ENCODE assay signal across 15 cellular contexts in genomic region chr19:17376935-17377600, GRCh38. TPM values are rescaled to one million over a fixed set of nuclear protein-coding genes. Genes with fewer than 3 reads are reported as not detected.
DNase-seq lines count a peak whose midpoint lies in the region; ATAC-seq, FAIRE-seq and TF ChIP-seq lines count a peak whose summit lies in the region.
"Had no signal": no experiment of that assay in that cellular context is flagged by ENCODE, and none has a peak within 500 bp of the region (broad histone marks: within the 10 kb centered on the region; RNA-seq: fewer than 3 reads in every experiment).

A gene with protein sequence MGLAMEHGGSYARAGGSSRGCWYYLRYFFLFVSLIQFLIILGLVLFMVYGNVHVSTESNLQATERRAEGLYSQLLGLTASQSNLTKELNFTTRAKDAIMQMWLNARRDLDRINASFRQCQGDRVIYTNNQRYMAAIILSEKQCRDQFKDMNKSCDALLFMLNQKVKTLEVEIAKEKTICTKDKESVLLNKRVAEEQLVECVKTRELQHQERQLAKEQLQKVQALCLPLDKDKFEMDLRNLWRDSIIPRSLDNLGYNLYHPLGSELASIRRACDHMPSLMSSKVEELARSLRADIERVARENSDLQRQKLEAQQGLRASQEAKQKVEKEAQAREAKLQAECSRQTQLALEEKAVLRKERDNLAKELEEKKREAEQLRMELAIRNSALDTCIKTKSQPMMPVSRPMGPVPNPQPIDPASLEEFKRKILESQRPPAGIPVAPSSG (minus strand): TSS chr19:17377342. CDS start chr19:17377288, 54 bp downstream.

- POLR2A ChIA-PET in HepG2 (lab: Yijun Ruan, JAX) = no interaction called here

- ATAC-seq in HepG2 (peak; percentile 46), GM21447 (IDR thresholded peaks at IDR 0.05; ENCODE audit: unreplicated experiment) (no peak), HG03108 (IDR thresholded peaks at IDR 0.05; ENCODE audit: unreplicated experiment) (no peak)

- H3K27me3 ChIP-seq in H7 (ENCODE audit: control insufficient read depth, insufficient read depth, low read length) (no peaks in the 10 kb centered on the region), HepG2 (ENCODE audit: control insufficient read depth in 1 of 2, insufficient read depth in 2 of 2, low read length in 2 of 2) (peaks cover 0 to 8% of the 10 kb centered on the region in 2 experiments; a peak in 3 of 5 replicates), skeletal muscle tissue (ENCODE audit: control insufficient read depth in 3 of 3, insufficient read depth in 3 of 3, low read length in 3 of 3) (no peaks in the 10 kb centered on the region)

- no peak for TF ChIP-seq RAD21 in HepG2 (CRISPR knock-in tag; IDR thresholded peaks at IDR 0.05)

- H3K4me3 ChIP-seq in H7 (ENCODE audit: insufficient read depth, low read depth, low read length) (no peak within 1 kb of the TSS), HepG2 (replicated peaks in 1 of 3; ENCODE audit: insufficient read depth in 1 of 3, low read depth in 2 of 3, low read length in 3 of 3) (no peak within 1 kb of the TSS), skeletal muscle tissue (ENCODE audit: low read length in 3 of 3) (peak within 1 kb of the TSS; percentile 43 to 59 (median 56))
- H3K4me3 ChIP-seq: PC-9 had no signal

- H3K9me3 ChIP-seq in HepG2 (ENCODE audit: low read length) = no peaks in the 10 kb centered on the region
- no peaks in the 10 kb centered on the region for H3K9me3 ChIP-seq in skeletal muscle tissue (ENCODE audit: control insufficient read depth in 3 of 3, low read length in 3 of 3)

- TF ChIP-seq CTCF in HepG2 (CRISPR knock-in tag; IDR thresholded peaks at IDR 0.05) = no peak

- no peak for TF ChIP-seq POLR2A in HepG2 (IDR thresholded peaks at IDR 0.05; ENCODE audit: insufficient read depth in 1 of 2, low read depth in 2 of 2, low read length in 2 of 2)
- TF ChIP-seq POLR2A in GM12891 (IDR thresholded peaks at IDR 0.05; ENCODE audit: low read depth, low read length) = no peak

- intact Hi-C loops in HepG2 (cut with micrococcal nuclease; ENCODE audit: unreplicated experiment) = no loop called here

- no peaks in the 10 kb centered on the region for H4K20me1 ChIP-seq in HepG2 (ENCODE audit: insufficient read depth, low read length)

- TF ChIP-seq EP300 in HepG2 (IDR thresholded peaks at IDR 0.05; ENCODE audit: low read depth in 2 of 2, low read length in 2 of 2) = no peak
- TF ChIP-seq EP300 in HepG2 (CRISPR knock-in tag; IDR thresholded peaks at IDR 0.05; ENCODE audit: borderline replicate concordance) = no peak

- CTCF ChIA-PET in HepG2 (lab: Yijun Ruan, JAX; ENCODE audit: low intra/inter-chr PET ratio, low total read pairs) = no interaction called here

- BruUV-seq in HepG2 (replicated peaks; lab: Mats Ljungman, UMichigan) = no TSS peak

- H3K27ac ChIP-seq in HepG2 (ENCODE audit: extremely low read length, insufficient read depth, low read length) = no peak within 1 kb of the TSS
- H3K27ac ChIP-seq in skeletal muscle tissue (ENCODE audit: low read depth, low read length) = peak within 1 kb of the TSS; percentile 23
- H3K27ac ChIP-seq: PC-9 had no signal

- H3K36me3 ChIP-seq in H7 (replicated peaks; ENCODE audit: control insufficient read depth, insufficient read depth, low read length) = no peaks in the 10 kb centered on the region
- H3K36me3 ChIP-seq in HepG2 (replicated peaks in 1 of 2; ENCODE audit: control insufficient read depth in 1 of 2, insufficient read depth in 2 of 2, low read length in 2 of 2) = no peaks in the 10 kb centered on the region
- no peaks in the 10 kb centered on the region for H3K36me3 ChIP-seq in skeletal muscle tissue (ENCODE audit: control insufficient read depth in 3 of 3, insufficient read depth in 3 of 3, low read length in 3 of 3)

- WGBS in HepG2 (ENCODE audit: low lambda C conversion rate) = 26% methylated on average over 23 of the region's 39 CpGs

- H3K9ac ChIP-seq in HepG2 (ENCODE audit: insufficient read depth, low read depth, low read length) = no peak within 1 kb of the TSS
- H3K9ac ChIP-seq in skeletal muscle tissue (ENCODE audit: low read depth in 1 of 3, low read length in 3 of 3) = peak within 1 kb of the TSS in 2 of 3 donors; percentile 25 to 43

- no peaks in the 10 kb centered on the region for H3K79me2 ChIP-seq in HepG2 (ENCODE audit: insufficient read depth, low read length)

- H3K4me2 ChIP-seq in HepG2 (ENCODE audit: low read depth, low read length) = no peak within 1 kb of the TSS
- H3K4me2 ChIP-seq: PC-9 had no signal

- peak within 1 kb of the TSS; percentile 11 for H2AFZ ChIP-seq in HepG2 (ENCODE audit: low read length)
- H2AFZ ChIP-seq: PC-9 had no signal

- DNase-seq in H7 (peak; percentile 49), dermis microvascular lymphatic vessel endothelial cell (ENCODE audit: low read depth in 2 of 2) (peak; percentile 20 to 81), HepG2 (ENCODE audit: low spot score) (no peak), COR-L47 (lab: John Stamatoyannopoulos, UW) (no peak), GM12891 (ENCODE audit: insufficient read length, low spot score) (no peak)
- DNase-seq: DMS53; Karpas-422; PC-9; stimulated activated CD4-positive, alpha-beta T cell treated with anti-CD3 and anti-CD28 coated beads, Interleukin-4, amount 100 ng/mL, for 24 hours had no signal

- in situ Hi-C loops in HepG2 (cut with HindIII; ENCODE audit: extremely low pct_ligation_motif_present, low pct_unique_long_range_greater_than_20kb) = no loop called here

- FAIRE-seq in HepG2 (lab: Jason Lieb, UNC) (no peak), GM12891 (lab: Jason Lieb, UNC) (no peak)
- FAIRE-seq: endometrium had no signal

- peaks cover 12% of the 10 kb centered on the region for H3K4me1 ChIP-seq in HepG2 (ENCODE audit: insufficient read depth, low read length)
- peaks cover 7 to 28% (median 22%) of the 10 kb centered on the region in 3 donors for H3K4me1 ChIP-seq in skeletal muscle tissue (ENCODE audit: control insufficient read depth in 3 of 3, insufficient read depth in 3 of 3, low read length in 3 of 3)

TF ChIP-seq in HepG2, 621 proteins besides CTCF, POLR2A, EP300 and RAD21 (continues in another document):
- TF ChIP-seq ZNF839 (CRISPR knock-in tag; IDR thresholded peaks at IDR 0.05; ENCODE audit: borderline replicate concordance) = no peak
- TF ChIP-seq EHMT2 (IDR thresholded peaks at IDR 0.05; ENCODE audit: borderline replicate concordance, low read depth, low read length) = no peak
- no peak for TF ChIP-seq TCF12 (IDR thresholded peaks at IDR 0.05)
- no peak for TF ChIP-seq TCF12 (CRISPR knock-in tag; IDR thresholded peaks at IDR 0.05)
- TF ChIP-seq FOXK2 (IDR thresholded peaks at IDR 0.05) = no peak
- TF ChIP-seq SNAPC2 (CRISPR knock-in tag; IDR thresholded peaks at IDR 0.05) = no peak
- 0 out of 2 replicates have a peak, but pooled peaks have one; percentile 5 for TF ChIP-seq HNF4A (CRISPR knock-in tag; IDR thresholded peaks at IDR 0.05)
- TF ChIP-seq MYC (CRISPR knock-in tag; IDR thresholded peaks at IDR 0.05; ENCODE audit: borderline replicate concordance) = no peak

TF ChIP-seq in GM12891, 5 proteins besides CTCF, POLR2A, EP300 and RAD21:
- TF ChIP-seq POU2F2 (IDR thresholded peaks at IDR 0.05; ENCODE audit: low read depth, low read length) (no peak), SPI1 (IDR thresholded peaks at IDR 0.05; ENCODE audit: low read depth, low read length) (no peak), TAF1 (IDR thresholded peaks at IDR 0.05; ENCODE audit: low read depth, low read length) (no peak), POLR2AphosphoS5 (IDR thresholded peaks at IDR 0.05; ENCODE audit: low read depth, low read length) (no peak), PAX5 (IDR thresholded peaks at IDR 0.05; ENCODE audit: insufficient read depth, low read length, severe bottlenecking) (no peak)

RNA-seq across cellular contexts. Expression of the gene that starts here (rescaled TPM):
- total RNA-seq in H7 (2014; rRNA removed; shearing (Covaris generic)) = not detected in 2 replicates
- 5.9 and 21.2 TPM in 2 replicates for total RNA-seq in dermis microvascular lymphatic vessel endothelial cell
- not detected in 2 replicates for total RNA-seq in HepG2 (2016; rRNA removed; fragmentation: Illumina TruSeq; extraction: Trizol)
- total RNA-seq in HepG2 (2016; cell fraction: cytosol; rRNA removed; fragmentation: Illumina TruSeq; extraction: Trizol; ENCODE audit: low read depth) = not detected in 2 replicates
- not detected in 2 replicates for total RNA-seq in HepG2 (2016; cell fraction: insoluble cytoplasmic fraction; rRNA removed; fragmentation: Illumina TruSeq; extraction: Trizol)
- not detected in 2 replicates for total RNA-seq in HepG2 (2016; cell fraction: membrane; rRNA removed; fragmentation: Illumina TruSeq; extraction: Trizol)
- not detected in 2 replicates for total RNA-seq in HepG2 (2016; cell fraction: nucleus; rRNA removed; fragmentation: Illumina TruSeq; extraction: Trizol)
- polyA plus RNA-seq in HepG2 (2011; rRNA removed) = 0.26 TPM in 1 of 2 replicates, not detected in the other
- polyA plus RNA-seq in HepG2 (2011; cell fraction: cytosol; rRNA removed) = not detected in 2 replicates
- polyA plus RNA-seq in HepG2 (2011; cell fraction: nucleus; rRNA removed) = 0.26 and 0.58 TPM in 2 replicates
- polyA plus RNA-seq in HepG2 (2012) = not detected in 2 replicates
- polyA plus RNA-seq in HepG2 (2016; cell fraction: cytosol; fragmentation: Illumina TruSeq; extraction: Trizol; ENCODE audit: low read depth) = not detected in 2 replicates
- not detected in 2 replicates for polyA plus RNA-seq in HepG2 (2016; cell fraction: insoluble cytoplasmic fraction; fragmentation: Illumina TruSeq; extraction: Trizol; ENCODE audit: low read depth)
- not detected in 2 replicates for polyA plus RNA-seq in HepG2 (2016; cell fraction: membrane; fragmentation: Illumina TruSeq; extraction: Trizol; ENCODE audit: low read depth)
- polyA plus RNA-seq in HepG2 (2016; cell fraction: nucleus; fragmentation: Illumina TruSeq; extraction: Trizol; ENCODE audit: insufficient read depth, low read depth) = not detected in 2 replicates
- polyA minus RNA-seq in HepG2 (2011; rRNA and poly(A)+ RNA removed; ENCODE audit: low replicate concordance) = not detected in 2 replicates
- polyA minus RNA-seq in HepG2 (2011; cell fraction: cytosol; rRNA and poly(A)+ RNA removed) = not detected in 2 replicates
- polyA minus RNA-seq in HepG2 (2011; cell fraction: nucleus; rRNA and poly(A)+ RNA removed) = not detected in 2 replicates
- 12.5 TPM for total RNA-seq in skeletal muscle tissue
- 0.28 TPM for polyA plus RNA-seq in GM12891 (2012; ENCODE audit: low read depth, missing spikeins)
- total RNA-seq: PC-9 had no signal
- polyA plus RNA-seq: AG04450, neural cell had no signal

Comparison
In these comparisons a context has a peak if more than half of its experiments do, and no peak if none do; other contexts are left out.
1. Peak in DNase-seq in H7; RNA of the gene not detected or under 1 TPM.
2. Peak in ATAC-seq in HepG2; RNA of the gene not detected or under 1 TPM.
3. DNase-seq: peak in dermis microvascular lymphatic vessel endothelial cell (2 of 2); none in HepG2 (single experiment), COR-L47 (single experiment) and GM12891 (single experiment).
4. H3K4me3 ChIP-seq: peak in skeletal muscle tissue (3 of 3); none in H7 (single experiment) and HepG2 (0 of 3).